ENCODE assay signal across 15 cellular contexts in the genomic region with DNA sequence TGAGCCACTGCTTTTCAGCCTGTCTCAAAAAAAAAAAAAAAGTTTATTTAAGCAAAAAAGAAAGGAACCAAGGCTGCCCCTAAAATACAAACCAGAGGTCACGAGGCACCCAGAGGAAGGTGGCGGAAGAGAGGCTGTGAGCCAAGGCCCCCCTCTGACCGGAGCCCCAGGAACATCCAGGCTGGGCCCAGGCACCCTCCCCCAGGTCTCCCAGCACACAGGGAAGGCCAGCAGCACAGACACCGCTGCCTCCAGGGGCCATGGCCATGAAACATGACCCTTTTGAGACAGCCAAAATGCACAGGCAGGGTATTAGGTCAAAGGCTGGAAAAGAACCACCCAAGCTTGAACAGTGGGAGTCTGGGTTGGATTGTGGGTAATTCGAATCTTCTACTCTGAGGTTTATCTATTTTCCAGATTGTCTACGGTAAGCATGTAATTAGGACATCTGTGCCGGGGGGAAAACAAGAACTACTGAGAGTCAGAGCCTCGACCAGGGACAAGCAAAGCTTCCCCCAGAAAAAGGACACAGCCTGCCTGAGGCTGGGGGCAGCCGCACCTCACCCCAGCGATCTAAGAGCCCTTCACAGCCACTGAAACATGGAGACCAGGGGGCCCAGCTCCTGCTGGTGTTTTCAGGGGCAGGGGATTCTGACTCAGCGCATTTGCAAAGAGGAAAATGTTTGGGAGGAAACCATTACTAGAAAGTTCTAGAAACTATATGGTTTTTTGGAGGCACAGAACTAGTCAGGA. TPM values are rescaled to one million over a fixed set of nuclear protein-coding genes. Genes with fewer than 3 reads are reported as not detected.
A peak's percentile ranks its signal among the peaks of the same experiment; 100 is the strongest.
DNase-seq lines count a peak whose midpoint lies in the region; ATAC-seq and TF ChIP-seq lines count a peak whose summit lies in the region.
"Had no signal": no experiment of that assay in that cellular context is flagged by ENCODE, and none has a peak within 500 bp of the region (broad histone marks: within the 10 kb centered on the region; RNA-seq: fewer than 3 reads in every experiment).

No MANE protein-coding gene starts in this region.

- peak overlapping the region in 4 of 7 donors; percentile 26 to 90 (median 70) for H3K27ac Mint-ChIP-seq in CD4-positive, alpha-beta memory T cell
- H3K27ac Mint-ChIP-seq in osteocyte (ENCODE audit: unreplicated experiment): peak overlapping the region; percentile 62

- H3K9me3 Mint-ChIP-seq in CD4-positive, alpha-beta memory T cell: peaks cover 0 to 18% (median 0%) of the 10 kb centered on the region in 8 donors
- H3K9me3 Mint-ChIP-seq in osteocyte (ENCODE audit: unreplicated experiment): no peaks in the 10 kb centered on the region

- intact Hi-C loops in CD4-positive, alpha-beta memory T cell (cut with micrococcal nuclease): no loop called here

- no peak for DNase-seq in CD4-positive, alpha-beta memory T cell
- no peak for DNase-seq in RWPE2 (ENCODE audit: low spot score)
- DNase-seq in osteocyte (ENCODE audit: extremely low spot score, unreplicated experiment): no peak
- no peak for DNase-seq in NK-92 (lab: John Stamatoyannopoulos, UW; ENCODE audit: unreplicated experiment)
- DNase-seq: activated CD8-positive, alpha-beta memory T cell treated with anti-CD3 and anti-CD28 coated beads, Interleukin-2, amount 50 U/mL, for 4 hours; BE2C; HCEC 1CT; NCI-H1105; NCI-H526; stimulated activated CD4-positive, alpha-beta T cell treated with anti-CD3 and anti-CD28 coated beads, Interleukin-1b, Interleukin-23, amount 100 ng/mL, for 48 hours had no signal

- H3K36me3 ChIP-seq in CD4-positive, alpha-beta memory T cell (ENCODE audit: insufficient read depth, low read length): no peaks in the 10 kb centered on the region
- no peaks in the 10 kb centered on the region for H3K36me3 ChIP-seq in RWPE2 (ENCODE audit: low read depth)
- no peaks in the 10 kb centered on the region for H3K36me3 ChIP-seq in iPS-15b (ENCODE audit: control insufficient read depth, insufficient read depth, low read length)
- H3K36me3 ChIP-seq: BE2C had no signal

- peaks cover 6 to 9% (median 7%) of the 10 kb centered on the region in 4 donors for H3K4me1 Mint-ChIP-seq in CD4-positive, alpha-beta memory T cell
- H3K4me1 Mint-ChIP-seq in osteocyte (ENCODE audit: unreplicated experiment): peaks cover 27% of the 10 kb centered on the region

- ATAC-seq in RWPE2 (ENCODE audit: low read depth): no peak
- no peak for ATAC-seq in HG03354 (IDR thresholded peaks at IDR 0.05; ENCODE audit: poor library complexity, severe bottlenecking, unreplicated experiment)
- no peak for ATAC-seq in HG02938 (IDR thresholded peaks at IDR 0.05; ENCODE audit: unreplicated experiment)
- no peak for ATAC-seq in HG02852 (IDR thresholded peaks at IDR 0.05; ENCODE audit: unreplicated experiment)

- H3K4me3 ChIP-seq in CD4-positive, alpha-beta memory T cell (ENCODE audit: low read length in 2 of 2): no peak overlapping the region
- H3K4me3 ChIP-seq in RWPE2 (ENCODE audit: severe bottlenecking): no peak overlapping the region
- H3K4me3 ChIP-seq in iPS-15b (ENCODE audit: low read depth, low read length): no peak overlapping the region

- no peaks in the 10 kb centered on the region for H3K36me3 Mint-ChIP-seq in CD4-positive, alpha-beta memory T cell
- H3K36me3 Mint-ChIP-seq in osteocyte (ENCODE audit: unreplicated experiment): no peaks in the 10 kb centered on the region

- H3K27me3 Mint-ChIP-seq in CD4-positive, alpha-beta memory T cell: no peaks in the 10 kb centered on the region
- no peaks in the 10 kb centered on the region for H3K27me3 Mint-ChIP-seq in osteocyte (ENCODE audit: unreplicated experiment)

- peaks cover 5% of the 10 kb centered on the region for H3K4me1 ChIP-seq in CD4-positive, alpha-beta memory T cell (ENCODE audit: insufficient read depth, low read length)
- peaks cover 17% of the 10 kb centered on the region for H3K4me1 ChIP-seq in RWPE2 (ENCODE audit: insufficient read depth, poor library complexity, severe bottlenecking)
- peaks cover 9% of the 10 kb centered on the region for H3K4me1 ChIP-seq in iPS-15b (ENCODE audit: control insufficient read depth, insufficient read depth, low read length)
- H3K4me1 ChIP-seq: parathyroid adenoma had no signal

- H3K4me3 Mint-ChIP-seq in CD4-positive, alpha-beta memory T cell: peak overlapping the region in 3 of 8 donors; percentile 14 to 31 (median 25)
- H3K4me3 Mint-ChIP-seq in osteocyte (ENCODE audit: unreplicated experiment): no peak overlapping the region

- no peaks in the 10 kb centered on the region for H3K9me3 ChIP-seq in CD4-positive, alpha-beta memory T cell (ENCODE audit: control insufficient read depth in 1 of 2, low read length in 2 of 2)
- H3K9me3 ChIP-seq in RWPE2 (ENCODE audit: severe bottlenecking) (no peaks in the 10 kb centered on the region), iPS-15b (ENCODE audit: control insufficient read depth, insufficient read depth, low read length) (no peaks in the 10 kb centered on the region)
- H3K9me3 ChIP-seq: BE2C had no signal

- POLR2A ChIA-PET in CD4-positive, alpha-beta memory T cell (lab: Charles Lee; ENCODE audit: partially characterized antibody): no interaction called here

- H3K9ac ChIP-seq in iPS-15b (ENCODE audit: low read depth, low read length): peak overlapping the region; percentile 26
- H3K9ac ChIP-seq: parathyroid adenoma had no signal

- TF ChIP-seq CTCF in RWPE2 (IDR thresholded peaks at IDR 0.05; ENCODE audit: poor library complexity, severe bottlenecking): no peak
- no peak for TF ChIP-seq CTCF in osteocyte (IDR thresholded peaks at IDR 0.05)

- CTCF ChIA-PET in CD4-positive, alpha-beta memory T cell (lab: Charles Lee; ENCODE audit: partially characterized antibody): no interaction called here

- no peak overlapping the region for H3K27ac ChIP-seq in CD4-positive, alpha-beta memory T cell (ENCODE audit: low read depth, low read length)
- H3K27ac ChIP-seq in RWPE2 (ENCODE audit: poor library complexity, severe bottlenecking): peak overlapping the region; percentile 63
- H3K27ac ChIP-seq: parathyroid adenoma had no signal

- no peaks in the 10 kb centered on the region for H3K27me3 ChIP-seq in CD4-positive, alpha-beta memory T cell (ENCODE audit: insufficient read depth, low read length)
- H3K27me3 ChIP-seq in RWPE2 (ENCODE audit: insufficient read depth, poor library complexity, severe bottlenecking) (no peaks in the 10 kb centered on the region), iPS-15b (ENCODE audit: control insufficient read depth, insufficient read depth, low read length) (no peaks in the 10 kb centered on the region)
- H3K27me3 ChIP-seq: BE2C had no signal

RNA-seq across cellular contexts. Expression of a gene that starts 8.4 kb away (rescaled TPM):
- under 1 TPM; 0.64 to 0.73 TPM for total RNA-seq in CD4-positive, alpha-beta memory T cell
- polyA plus RNA-seq in CD4-positive, alpha-beta memory T cell: 1 to 10 TPM in 1 of 2 donors, under 1 TPM in 1; 0.64 to 1.7 TPM
- total RNA-seq in osteocyte: 2.1 and 2.5 TPM in 2 replicates

RNA-seq across cellular contexts. Expression of a gene that starts 35.5 kb away (rescaled TPM):
- total RNA-seq in CD4-positive, alpha-beta memory T cell: 1 to 10 TPM; 8.4 to 8.7 TPM
- 1 to 10 TPM in 1 of 2 donors, not detected in 1; 1.6 TPM for polyA plus RNA-seq in CD4-positive, alpha-beta memory T cell
- 84.4 and 93.5 TPM in 2 replicates for total RNA-seq in osteocyte

RNA-seq across cellular contexts. Expression of a gene that starts 42.0 kb away (rescaled TPM):
- 10 to 100 TPM; 14.1 to 14.9 TPM for total RNA-seq in CD4-positive, alpha-beta memory T cell
- 1 to 10 TPM; 8.0 to 9.1 TPM for polyA plus RNA-seq in CD4-positive, alpha-beta memory T cell
- total RNA-seq in osteocyte: 33.3 and 39.2 TPM in 2 replicates

RNA-seq across cellular contexts. Expression of a gene that starts 55.1 kb away (rescaled TPM):
- total RNA-seq in CD4-positive, alpha-beta memory T cell: 100 to 1,000 TPM; 168 to 169 TPM
- 10 to 100 TPM in 1 of 2 donors, 1 to 10 TPM in 1; 4.7 to 14.1 TPM for polyA plus RNA-seq in CD4-positive, alpha-beta memory T cell
- total RNA-seq in osteocyte: 107 and 129 TPM in 2 replicates
